In the genomic region with DNA sequence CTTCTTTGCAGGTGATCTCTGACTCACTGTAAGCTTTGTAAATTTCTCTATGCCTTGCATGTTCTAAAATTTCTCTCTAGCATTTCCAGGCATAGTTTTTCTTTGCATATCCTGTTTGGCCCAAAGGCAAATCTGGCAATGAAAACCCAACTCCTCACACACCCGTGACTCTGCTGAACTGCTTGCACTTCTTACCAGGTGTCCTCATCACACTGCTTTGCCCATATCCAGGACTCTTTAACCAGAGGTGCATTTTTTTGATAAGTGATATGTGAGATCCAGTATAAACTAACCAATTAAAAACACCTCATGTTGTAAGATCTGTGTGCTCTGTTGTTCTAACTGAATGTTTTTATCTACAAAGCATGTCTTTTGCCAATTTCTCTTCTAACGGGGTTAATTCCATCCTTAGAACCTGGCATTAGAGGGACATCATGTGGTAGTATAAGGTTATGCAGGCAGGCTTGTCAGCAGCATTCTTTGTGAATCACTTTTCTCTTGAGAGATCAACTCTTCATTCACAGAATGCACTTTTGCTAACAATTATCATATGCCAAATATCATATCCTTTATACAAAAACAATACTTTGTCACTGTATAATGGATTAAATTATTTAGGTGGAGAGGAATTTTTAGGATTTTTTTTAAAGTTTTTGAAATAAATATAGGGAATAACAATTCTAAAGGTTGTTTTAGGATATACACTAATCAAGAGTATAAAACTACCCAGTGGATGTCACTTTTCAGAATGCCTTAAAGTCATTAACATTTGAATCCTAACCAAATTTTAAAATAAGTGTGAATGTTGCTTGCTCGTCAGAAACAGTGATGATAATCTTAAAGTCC, we compare ENCODE assay signal across 9 cellular contexts. TPM values are rescaled to one million over a fixed set of nuclear protein-coding genes. Genes with fewer than 3 reads are reported as not detected.
DNase-seq lines count a peak whose midpoint lies in the region; ATAC-seq, FAIRE-seq and TF ChIP-seq lines count a peak whose summit lies in the region.
"Had no signal": no experiment of that assay in that cellular context is flagged by ENCODE, and none has a peak within 500 bp of the region (broad histone marks: within the 10 kb centered on the region; RNA-seq: fewer than 3 reads in every experiment).

No MANE protein-coding gene starts in this region.

- no peaks in the 10 kb centered on the region for H3K79me2 ChIP-seq in neural progenitor cell (ENCODE audit: low read depth)

- TF ChIP-seq CTCF in epithelial cell of proximal tubule (conservative IDR thresholded peaks at IDR 0.05; ENCODE audit: low read depth, low read length) (peak; percentile 81), neural progenitor cell (IDR thresholded peaks at IDR 0.05) (peak; percentile 77)

- no peak overlapping the region for H2AFZ ChIP-seq in neural progenitor cell (replicated peaks)

- H3K4me1 Mint-ChIP-seq in neural progenitor cell = no peaks in the 10 kb centered on the region

- H3K4me3 ChIP-seq in epithelial cell of proximal tubule (ENCODE audit: low read depth, low read length) (no peak overlapping the region), neural progenitor cell (no peak overlapping the region)

- no peak overlapping the region for H3K9ac ChIP-seq in neural progenitor cell

- H3F3A ChIP-seq in neural progenitor cell (ENCODE audit: low read depth) = peaks cover 6% of the 10 kb centered on the region

- peak; percentile 40 for FAIRE-seq in RCC 7860 (lab: Jason Lieb, UNC)

- no peak overlapping the region for H3K4me2 ChIP-seq in neural progenitor cell

- peaks cover 2% of the 10 kb centered on the region for H3K9me3 Mint-ChIP-seq in neural progenitor cell

- DNase-seq in SIG-M5 treated with dmso at 0.1 percent for 504 hours (lab: John Stamatoyannopoulos, UW; ENCODE audit: unreplicated experiment) (peak; percentile 45), SIG-M5 (lab: John Stamatoyannopoulos, UW) (no peak), HuH-7 (ENCODE audit: low spot score) (peak; percentile 11), RCC 7860 (ENCODE audit: low spot score) (peak; percentile 15), epithelial cell of proximal tubule (ENCODE audit: low read depth) (peak; percentile 18), neural progenitor cell (ENCODE audit: low spot score) (peak; percentile 52), NCI-H187 (lab: John Stamatoyannopoulos, UW) (no peak)

- no peaks in the 10 kb centered on the region for H3K36me3 Mint-ChIP-seq in neural progenitor cell

- ATAC-seq in GM21737 (IDR thresholded peaks at IDR 0.05; ENCODE audit: unreplicated experiment) = peak; percentile 91

- no peaks in the 10 kb centered on the region for H3K9me3 ChIP-seq in neural progenitor cell (ENCODE audit: low read depth)
- H3K9me3 ChIP-seq: Caco-2 had no signal

- no peak overlapping the region for H3K27ac Mint-ChIP-seq in neural progenitor cell

- H3K4me1 ChIP-seq in neural progenitor cell = peaks cover 10% of the 10 kb centered on the region
- H3K4me1 ChIP-seq: Caco-2 had no signal

- H3K27me3 Mint-ChIP-seq in neural progenitor cell (ENCODE audit: insufficient read depth, low read depth) = no peaks in the 10 kb centered on the region

- H3K36me3 ChIP-seq in neural progenitor cell = no peaks in the 10 kb centered on the region

- no peak overlapping the region for H3K27ac ChIP-seq in neural progenitor cell

- H4K20me1 ChIP-seq in neural progenitor cell (ENCODE audit: low read depth) = no peaks in the 10 kb centered on the region

- no peaks in the 10 kb centered on the region for H3K27me3 ChIP-seq in neural progenitor cell

- H3K4me3 Mint-ChIP-seq in neural progenitor cell = no peak overlapping the region

RNA-seq across cellular contexts. Expression of a gene that starts 20.8 kb away (rescaled TPM):
- total RNA-seq in epithelial cell of proximal tubule (28.4 and 30.8 TPM in 2 replicates), neural progenitor cell (ENCODE audit: low replicate concordance) (51.2 and 89.6 TPM in 2 replicates)

Comparison
In these comparisons a context has a peak if more than half of its experiments do, and no peak if none do; other contexts are left out.
1. DNase-seq: peak in SIG-M5 treated with dmso at 0.1 percent for 504 hours (single experiment), HuH-7 (single experiment), RCC 7860 (single experiment), epithelial cell of proximal tubule (single experiment) and neural progenitor cell (single experiment); none in SIG-M5 (single experiment) and NCI-H187 (0 of 2).